In genomic region chr2:24105816-24106215, GRCh38 we compare ENCODE assay signal across 17 cellular contexts. TPM values are rescaled to one million over a fixed set of nuclear protein-coding genes. Genes with fewer than 3 reads are reported as not detected.
DNase-seq lines count a peak whose midpoint lies in the region; ATAC-seq, FAIRE-seq and TF ChIP-seq lines count a peak whose summit lies in the region.
"Had no signal": no experiment of that assay in that cellular context is flagged by ENCODE, and none has a peak within 500 bp of the region (broad histone marks: within the 10 kb centered on the region; RNA-seq: fewer than 3 reads in every experiment).

No MANE protein-coding gene starts in this region.

- no peak for FAIRE-seq in HepG2 (lab: Jason Lieb, UNC)
- FAIRE-seq: H54, RCC 7860 had no signal

- TF ChIP-seq CTCF in HepG2 (CRISPR knock-in tag; IDR thresholded peaks at IDR 0.05) (no peak), right lobe of liver (IDR thresholded peaks at IDR 0.05) (no peak), fibroblast of mammary gland (conservative IDR thresholded peaks at IDR 0.05; ENCODE audit: control insufficient read depth, insufficient read depth, low read depth, low read length) (no peak), foreskin fibroblast (IDR thresholded peaks at IDR 0.05; ENCODE audit: low read depth, low read length) (no peak)

- ATAC-seq in HepG2 (no peak), right lobe of liver (no peak)

- no peaks in the 10 kb centered on the region for H4K20me1 ChIP-seq in HepG2 (ENCODE audit: insufficient read depth, low read length)

- no peak for TF ChIP-seq EP300 in HepG2 (IDR thresholded peaks at IDR 0.05; ENCODE audit: low read depth in 2 of 2, low read length in 2 of 2)
- TF ChIP-seq EP300 in HepG2 (CRISPR knock-in tag; IDR thresholded peaks at IDR 0.05; ENCODE audit: borderline replicate concordance): no peak

- H3K9ac ChIP-seq in HepG2 (ENCODE audit: insufficient read depth, low read depth, low read length): no peak overlapping the region

- H3K4me2 ChIP-seq in HepG2 (ENCODE audit: low read depth, low read length): no peak overlapping the region

- no peak for TF ChIP-seq POLR2A in HepG2 (IDR thresholded peaks at IDR 0.05; ENCODE audit: insufficient read depth in 1 of 2, low read depth in 2 of 2, low read length in 2 of 2)
- no peak for TF ChIP-seq POLR2A in right lobe of liver (IDR thresholded peaks at IDR 0.05)

- no TSS peak for BruUV-seq in HepG2 (replicated peaks; lab: Mats Ljungman, UMichigan)

- intact Hi-C loops in HepG2 (cut with micrococcal nuclease; ENCODE audit: unreplicated experiment) (no loop called here), right lobe of liver (cut with DNase I) (no loop called here)

- H3K27ac ChIP-seq in HepG2 (ENCODE audit: extremely low read length, insufficient read depth, low read length): no peak overlapping the region
- H3K27ac ChIP-seq in right lobe of liver: no peak overlapping the region

- peaks cover 9% of the 10 kb centered on the region; the same call in 1 of the 2 replicates for H3K9me3 ChIP-seq in HepG2 (ENCODE audit: low read length)
- H3K9me3 ChIP-seq in right lobe of liver: no peaks in the 10 kb centered on the region

- peaks cover 23% of the 10 kb centered on the region for H3K4me1 ChIP-seq in HepG2 (ENCODE audit: insufficient read depth, low read length)
- H3K4me1 ChIP-seq in right lobe of liver: peaks cover 0 to 3% (median 0%) of the 10 kb centered on the region in 4 donors

- H3K4me3 ChIP-seq in HepG2 (replicated peaks in 1 of 3; ENCODE audit: insufficient read depth in 1 of 3, low read depth in 2 of 3, low read length in 3 of 3): no peak overlapping the region
- H3K4me3 ChIP-seq in right lobe of liver: no peak overlapping the region
- H3K4me3 ChIP-seq in fibroblast of mammary gland (ENCODE audit: control insufficient read depth, low read depth, low read length): no peak overlapping the region
- no peak overlapping the region for H3K4me3 ChIP-seq in foreskin fibroblast (ENCODE audit: low read depth in 1 of 2, low read length in 2 of 2)

- CTCF ChIA-PET in HepG2 (lab: Yijun Ruan, JAX; ENCODE audit: low intra/inter-chr PET ratio, low total read pairs): no interaction called here

- POLR2A ChIA-PET in HepG2 (lab: Yijun Ruan, JAX): interaction anchor here (4.3 kb wide), 1 partner anchor 22 kb away, joined by 22 read pairs; the partner anchor contains the start of gene TP53I3

- WGBS in HepG2 (ENCODE audit: low lambda C conversion rate): 48% methylated on average over 2 of the region's 2 CpGs
- WGBS in right lobe of liver (ENCODE audit: insufficient coverage, low coverage, low lambda C conversion rate, missing lambda C conversion rate): 50% methylated on average over 2 of the region's 2 CpGs

- in situ Hi-C loops in HepG2 (cut with HindIII; ENCODE audit: extremely low pct_ligation_motif_present, low pct_unique_long_range_greater_than_20kb): no loop called here

- DNase-seq in HepG2 (ENCODE audit: low spot score): no peak
- DNase-seq in right lobe of liver: no peak
- DNase-seq in fibroblast of mammary gland (ENCODE audit: low read depth): peak; percentile 29
- DNase-seq in NCI-H2196 (lab: John Stamatoyannopoulos, UW; ENCODE audit: unreplicated experiment): no peak
- DNase-seq in activated T-cell treated with anti-CD3 and anti-CD28 coated beads for 4 hours: no peak
- DNase-seq in foreskin fibroblast: no peak
- DNase-seq: 8988T, C1 segment of cervical spinal cord, Kasumi-1, MV-4-11, NCI-H1417 treated with DMSO at 0.1 percent for 48 hours, NCI-H2029, NCI-H2171 treated with DMSO at 0.1 percent for 48 hours, NCI-H510A treated with DMSO at 0.1 percent for 48 hours, SIG-M5 had no signal

- no peak for TF ChIP-seq RAD21 in HepG2 (CRISPR knock-in tag; IDR thresholded peaks at IDR 0.05)

- H3K27me3 ChIP-seq in HepG2 (ENCODE audit: control insufficient read depth in 1 of 2, insufficient read depth in 2 of 2, low read length in 2 of 2) (peaks cover 0 to 8% of the 10 kb centered on the region in 2 experiments; a peak in 1 of 5 replicates), right lobe of liver (no peaks in the 10 kb centered on the region)

- H3K36me3 ChIP-seq in HepG2 (replicated peaks in 1 of 2; ENCODE audit: control insufficient read depth in 1 of 2, insufficient read depth in 2 of 2, low read length in 2 of 2) (no peaks in the 10 kb centered on the region), right lobe of liver (no peaks in the 10 kb centered on the region)

- no peak overlapping the region for H2AFZ ChIP-seq in HepG2 (ENCODE audit: low read length)

- no peaks in the 10 kb centered on the region for H3K79me2 ChIP-seq in HepG2 (ENCODE audit: insufficient read depth, low read length)

RNA-seq across cellular contexts. Expression of gene PFN4, which starts 17.3 kb away (rescaled TPM):
- 0.20 TPM in 1 of 2 replicates, not detected in the other for total RNA-seq in HepG2 (2016; rRNA removed; fragmentation: Illumina TruSeq; extraction: Trizol)
- total RNA-seq in HepG2 (2016; cell fraction: cytosol; rRNA removed; fragmentation: Illumina TruSeq; extraction: Trizol; ENCODE audit: low read depth): 0.30 TPM in 1 of 2 replicates, not detected in the other
- 0.27 TPM in 1 of 2 replicates, not detected in the other for total RNA-seq in HepG2 (2016; cell fraction: insoluble cytoplasmic fraction; rRNA removed; fragmentation: Illumina TruSeq; extraction: Trizol)
- total RNA-seq in HepG2 (2016; cell fraction: membrane; rRNA removed; fragmentation: Illumina TruSeq; extraction: Trizol): not detected in 2 replicates
- not detected in 2 replicates for total RNA-seq in HepG2 (2016; cell fraction: nucleus; rRNA removed; fragmentation: Illumina TruSeq; extraction: Trizol)
- 0.12 TPM in 1 of 2 replicates, not detected in the other for polyA plus RNA-seq in HepG2 (2011; rRNA removed)
- polyA plus RNA-seq in HepG2 (2011; cell fraction: cytosol; rRNA removed): not detected in 2 replicates
- not detected in 2 replicates for polyA plus RNA-seq in HepG2 (2011; cell fraction: nucleus; rRNA removed)
- polyA plus RNA-seq in HepG2 (2012): not detected in 2 replicates
- polyA plus RNA-seq in HepG2 (2016; cell fraction: cytosol; fragmentation: Illumina TruSeq; extraction: Trizol; ENCODE audit: low read depth): 0.29 TPM in 1 of 2 replicates, not detected in the other
- not detected in 2 replicates for polyA plus RNA-seq in HepG2 (2016; cell fraction: insoluble cytoplasmic fraction; fragmentation: Illumina TruSeq; extraction: Trizol; ENCODE audit: low read depth)
- polyA plus RNA-seq in HepG2 (2016; cell fraction: membrane; fragmentation: Illumina TruSeq; extraction: Trizol; ENCODE audit: low read depth): not detected in 2 replicates
- not detected in 2 replicates for polyA plus RNA-seq in HepG2 (2016; cell fraction: nucleus; fragmentation: Illumina TruSeq; extraction: Trizol; ENCODE audit: insufficient read depth, low read depth)
- polyA minus RNA-seq in HepG2 (2011; rRNA and poly(A)+ RNA removed; ENCODE audit: low replicate concordance): not detected in 2 replicates
- not detected in 2 replicates for polyA minus RNA-seq in HepG2 (2011; cell fraction: cytosol; rRNA and poly(A)+ RNA removed)
- polyA minus RNA-seq in HepG2 (2011; cell fraction: nucleus; rRNA and poly(A)+ RNA removed): not detected in 2 replicates
- under 1 TPM in 4 of 6 experiments, not detected in 2; 0.22 to 0.66 (median 0.30) TPM for total RNA-seq in right lobe of liver

RNA-seq across cellular contexts. Expression of gene FAM228B, which starts 17.5 kb away (rescaled TPM):
- total RNA-seq in HepG2 (2016; rRNA removed; fragmentation: Illumina TruSeq; extraction: Trizol) (0.45 and 1.1 TPM in 2 replicates), right lobe of liver (1 to 10 TPM; 2.8 to 4.6 (median 3.7) TPM)
- total RNA-seq in HepG2 (2016; cell fraction: cytosol; rRNA removed; fragmentation: Illumina TruSeq; extraction: Trizol; ENCODE audit: low read depth): 2.2 and 2.7 TPM in 2 replicates
- 0.54 and 1.5 TPM in 2 replicates for total RNA-seq in HepG2 (2016; cell fraction: insoluble cytoplasmic fraction; rRNA removed; fragmentation: Illumina TruSeq; extraction: Trizol)
- total RNA-seq in HepG2 (2016; cell fraction: membrane; rRNA removed; fragmentation: Illumina TruSeq; extraction: Trizol): 1.1 and 1.2 TPM in 2 replicates
- 1.8 and 2.0 TPM in 2 replicates for total RNA-seq in HepG2 (2016; cell fraction: nucleus; rRNA removed; fragmentation: Illumina TruSeq; extraction: Trizol)
- polyA plus RNA-seq in HepG2 (2011; rRNA removed): 0.79 and 0.99 TPM in 2 replicates
- polyA plus RNA-seq in HepG2 (2011; cell fraction: cytosol; rRNA removed): 0.25 and 0.60 TPM in 2 replicates
- 0.92 and 1.5 TPM in 2 replicates for polyA plus RNA-seq in HepG2 (2011; cell fraction: nucleus; rRNA removed)
- polyA plus RNA-seq in HepG2 (2012): 2.7 and 3.0 TPM in 2 replicates
- 0.25 and 0.80 TPM in 2 replicates for polyA plus RNA-seq in HepG2 (2016; cell fraction: cytosol; fragmentation: Illumina TruSeq; extraction: Trizol; ENCODE audit: low read depth)
- 0.59 and 0.74 TPM in 2 replicates for polyA plus RNA-seq in HepG2 (2016; cell fraction: insoluble cytoplasmic fraction; fragmentation: Illumina TruSeq; extraction: Trizol; ENCODE audit: low read depth)
- polyA plus RNA-seq in HepG2 (2016; cell fraction: membrane; fragmentation: Illumina TruSeq; extraction: Trizol; ENCODE audit: low read depth): 0.38 TPM in 2 replicates
- 1.7 and 1.9 TPM in 2 replicates for polyA plus RNA-seq in HepG2 (2016; cell fraction: nucleus; fragmentation: Illumina TruSeq; extraction: Trizol; ENCODE audit: insufficient read depth, low read depth)
- 1.3 and 1.4 TPM in 2 replicates for polyA minus RNA-seq in HepG2 (2011; rRNA and poly(A)+ RNA removed; ENCODE audit: low replicate concordance)
- polyA minus RNA-seq in HepG2 (2011; cell fraction: cytosol; rRNA and poly(A)+ RNA removed): 0.70 and 0.99 TPM in 2 replicates
- 1.9 and 2.2 TPM in 2 replicates for polyA minus RNA-seq in HepG2 (2011; cell fraction: nucleus; rRNA and poly(A)+ RNA removed)

RNA-seq across cellular contexts. Expression of gene TP53I3, which starts 21.2 kb away (rescaled TPM):
- total RNA-seq in HepG2 (2016; rRNA removed; fragmentation: Illumina TruSeq; extraction: Trizol): 44.1 and 48.2 TPM in 2 replicates
- total RNA-seq in HepG2 (2016; cell fraction: cytosol; rRNA removed; fragmentation: Illumina TruSeq; extraction: Trizol; ENCODE audit: low read depth): 20.7 and 22.2 TPM in 2 replicates
- total RNA-seq in HepG2 (2016; cell fraction: insoluble cytoplasmic fraction; rRNA removed; fragmentation: Illumina TruSeq; extraction: Trizol): 42.9 and 49.7 TPM in 2 replicates
- 24.0 and 30.6 TPM in 2 replicates for total RNA-seq in HepG2 (2016; cell fraction: membrane; rRNA removed; fragmentation: Illumina TruSeq; extraction: Trizol)
- total RNA-seq in HepG2 (2016; cell fraction: nucleus; rRNA removed; fragmentation: Illumina TruSeq; extraction: Trizol): 28.3 and 28.4 TPM in 2 replicates
- polyA plus RNA-seq in HepG2 (2011; rRNA removed): 24.6 and 25.0 TPM in 2 replicates
- 21.0 and 30.0 TPM in 2 replicates for polyA plus RNA-seq in HepG2 (2011; cell fraction: cytosol; rRNA removed)
- polyA plus RNA-seq in HepG2 (2011; cell fraction: nucleus; rRNA removed): 49.6 and 56.9 TPM in 2 replicates
- 12.6 and 13.5 TPM in 2 replicates for polyA plus RNA-seq in HepG2 (2012)
- 21.7 and 25.2 TPM in 2 replicates for polyA plus RNA-seq in HepG2 (2016; cell fraction: cytosol; fragmentation: Illumina TruSeq; extraction: Trizol; ENCODE audit: low read depth)
- 42.5 and 45.3 TPM in 2 replicates for polyA plus RNA-seq in HepG2 (2016; cell fraction: insoluble cytoplasmic fraction; fragmentation: Illumina TruSeq; extraction: Trizol; ENCODE audit: low read depth)
- polyA plus RNA-seq in HepG2 (2016; cell fraction: membrane; fragmentation: Illumina TruSeq; extraction: Trizol; ENCODE audit: low read depth): 19.9 and 20.6 TPM in 2 replicates
- 57.4 and 58.7 TPM in 2 replicates for polyA plus RNA-seq in HepG2 (2016; cell fraction: nucleus; fragmentation: Illumina TruSeq; extraction: Trizol; ENCODE audit: insufficient read depth, low read depth)
- polyA minus RNA-seq in HepG2 (2011; rRNA and poly(A)+ RNA removed; ENCODE audit: low replicate concordance): 28.4 and 29.9 TPM in 2 replicates
- polyA minus RNA-seq in HepG2 (2011; cell fraction: cytosol; rRNA and poly(A)+ RNA removed): 7.3 and 10.7 TPM in 2 replicates
- polyA minus RNA-seq in HepG2 (2011; cell fraction: nucleus; rRNA and poly(A)+ RNA removed): 11.7 and 12.7 TPM in 2 replicates
- total RNA-seq in right lobe of liver: 10 to 100 TPM in 3 of 6 experiments, 1 to 10 TPM in 3; 5.2 to 20.4 (median 9.6) TPM

RNA-seq across cellular contexts. Expression of gene SF3B6, which starts 29.7 kb away (rescaled TPM):
- 182 and 254 TPM in 2 replicates for total RNA-seq in HepG2 (2016; rRNA removed; fragmentation: Illumina TruSeq; extraction: Trizol)
- total RNA-seq in HepG2 (2016; cell fraction: cytosol; rRNA removed; fragmentation: Illumina TruSeq; extraction: Trizol; ENCODE audit: low read depth): 45.9 and 48.0 TPM in 2 replicates
- total RNA-seq in HepG2 (2016; cell fraction: insoluble cytoplasmic fraction; rRNA removed; fragmentation: Illumina TruSeq; extraction: Trizol): 184 and 279 TPM in 2 replicates
- total RNA-seq in HepG2 (2016; cell fraction: membrane; rRNA removed; fragmentation: Illumina TruSeq; extraction: Trizol): 58.5 and 66.4 TPM in 2 replicates
- total RNA-seq in HepG2 (2016; cell fraction: nucleus; rRNA removed; fragmentation: Illumina TruSeq; extraction: Trizol): 61.8 and 72.9 TPM in 2 replicates
- polyA plus RNA-seq in HepG2 (2011; rRNA removed): 140 and 177 TPM in 2 replicates
- polyA plus RNA-seq in HepG2 (2011; cell fraction: cytosol; rRNA removed): 101 and 135 TPM in 2 replicates
- polyA plus RNA-seq in HepG2 (2011; cell fraction: nucleus; rRNA removed): 24.9 and 35.7 TPM in 2 replicates
- polyA plus RNA-seq in HepG2 (2012): 159 and 167 TPM in 2 replicates
- 35.5 and 45.7 TPM in 2 replicates for polyA plus RNA-seq in HepG2 (2016; cell fraction: cytosol; fragmentation: Illumina TruSeq; extraction: Trizol; ENCODE audit: low read depth)
- polyA plus RNA-seq in HepG2 (2016; cell fraction: insoluble cytoplasmic fraction; fragmentation: Illumina TruSeq; extraction: Trizol; ENCODE audit: low read depth): 279 and 313 TPM in 2 replicates
- polyA plus RNA-seq in HepG2 (2016; cell fraction: membrane; fragmentation: Illumina TruSeq; extraction: Trizol; ENCODE audit: low read depth): 54.3 and 63.6 TPM in 2 replicates
- 127 TPM in 2 replicates for polyA plus RNA-seq in HepG2 (2016; cell fraction: nucleus; fragmentation: Illumina TruSeq; extraction: Trizol; ENCODE audit: insufficient read depth, low read depth)
- polyA minus RNA-seq in HepG2 (2011; rRNA and poly(A)+ RNA removed; ENCODE audit: low replicate concordance): 17.1 and 27.0 TPM in 2 replicates
- 30.5 and 35.6 TPM in 2 replicates for polyA minus RNA-seq in HepG2 (2011; cell fraction: cytosol; rRNA and poly(A)+ RNA removed)
- 21.8 and 26.1 TPM in 2 replicates for polyA minus RNA-seq in HepG2 (2011; cell fraction: nucleus; rRNA and poly(A)+ RNA removed)
- 10 to 100 TPM; 32.7 to 70.8 (median 40.3) TPM for total RNA-seq in right lobe of liver

RNA-seq across cellular contexts. Expression of gene FKBP1B, which starts 56.3 kb away (rescaled TPM):
- 35.2 and 36.8 TPM in 2 replicates for total RNA-seq in HepG2 (2016; rRNA removed; fragmentation: Illumina TruSeq; extraction: Trizol)
- 55.0 and 71.6 TPM in 2 replicates for total RNA-seq in HepG2 (2016; cell fraction: cytosol; rRNA removed; fragmentation: Illumina TruSeq; extraction: Trizol; ENCODE audit: low read depth)
- 34.9 and 36.5 TPM in 2 replicates for total RNA-seq in HepG2 (2016; cell fraction: insoluble cytoplasmic fraction; rRNA removed; fragmentation: Illumina TruSeq; extraction: Trizol)
- 58.1 and 75.9 TPM in 2 replicates for total RNA-seq in HepG2 (2016; cell fraction: membrane; rRNA removed; fragmentation: Illumina TruSeq; extraction: Trizol)
- 12.0 and 18.4 TPM in 2 replicates for total RNA-seq in HepG2 (2016; cell fraction: nucleus; rRNA removed; fragmentation: Illumina TruSeq; extraction: Trizol)
- 96.3 and 103 TPM in 2 replicates for polyA plus RNA-seq in HepG2 (2011; rRNA removed)
- 87.0 and 103 TPM in 2 replicates for polyA plus RNA-seq in HepG2 (2011; cell fraction: cytosol; rRNA removed)
- polyA plus RNA-seq in HepG2 (2011; cell fraction: nucleus; rRNA removed): 33.1 and 49.7 TPM in 2 replicates
- 47.5 and 47.8 TPM in 2 replicates for polyA plus RNA-seq in HepG2 (2012)
- 73.6 and 97.4 TPM in 2 replicates for polyA plus RNA-seq in HepG2 (2016; cell fraction: cytosol; fragmentation: Illumina TruSeq; extraction: Trizol; ENCODE audit: low read depth)
- 41.3 and 48.9 TPM in 2 replicates for polyA plus RNA-seq in HepG2 (2016; cell fraction: insoluble cytoplasmic fraction; fragmentation: Illumina TruSeq; extraction: Trizol; ENCODE audit: low read depth)
- polyA plus RNA-seq in HepG2 (2016; cell fraction: membrane; fragmentation: Illumina TruSeq; extraction: Trizol; ENCODE audit: low read depth): 69.3 and 86.0 TPM in 2 replicates
- 29.4 and 29.5 TPM in 2 replicates for polyA plus RNA-seq in HepG2 (2016; cell fraction: nucleus; fragmentation: Illumina TruSeq; extraction: Trizol; ENCODE audit: insufficient read depth, low read depth)
- polyA minus RNA-seq in HepG2 (2011; rRNA and poly(A)+ RNA removed; ENCODE audit: low replicate concordance): 52.4 TPM in 1 of 2 replicates, not detected in the other
- 15.2 and 16.6 TPM in 2 replicates for polyA minus RNA-seq in HepG2 (2011; cell fraction: cytosol; rRNA and poly(A)+ RNA removed)
- polyA minus RNA-seq in HepG2 (2011; cell fraction: nucleus; rRNA and poly(A)+ RNA removed): 10.4 and 15.9 TPM in 2 replicates
- total RNA-seq in right lobe of liver: 10 to 100 TPM in 1 of 6 experiments, 1 to 10 TPM in 5; 2.4 to 11.0 (median 3.2) TPM
